30 cellular contexts compared by ENCODE assay signal in genomic region chr2:121121661-121122060, GRCh38.
"Had no signal": no experiment of that assay in that cellular context is flagged by ENCODE, and none has a peak within 500 bp of the region (broad histone marks: within the 10 kb centered on the region; RNA-seq: fewer than 3 reads in every experiment).

No MANE protein-coding gene starts in this region.

- H3K36me3 ChIP-seq: adrenal gland, ascending aorta, brain microvascular endothelial cell, breast epithelium, cardiac muscle cell had no signal

- H3K9me3 ChIP-seq: adrenal gland, ascending aorta, body of pancreas, breast epithelium had no signal

- H3K4me3 ChIP-seq: adrenal gland, ascending aorta, body of pancreas, breast epithelium, cardiac muscle cell had no signal

- H3K4me1 ChIP-seq: adrenal gland, ascending aorta, body of pancreas, breast epithelium had no signal

- H3K27ac ChIP-seq: adrenal gland, ascending aorta, body of pancreas, brain microvascular endothelial cell, breast epithelium, cardiac muscle cell had no signal

- DNase-seq: activated effector memory CD4-positive, alpha-beta T cell treated with anti-CD3 and anti-CD28 coated beads, Interleukin-2, amount 50 U/mL, for 16 hours; activated effector memory CD4-positive, alpha-beta T cell treated with Interleukin-2 at 50 U/mL for 16 hours; activated gamma-delta T cell; activated gamma-delta T cell treated with Interleukin-2 at 50 U/mL for 16 hours; activated naive CD4-positive, alpha-beta T cell; activated naive CD4-positive, alpha-beta T cell treated with anti-CD3 and anti-CD28 coated beads for 36 hours; activated naive CD4-positive, alpha-beta T cell treated with anti-CD3 and anti-CD28 coated beads, Interleukin-2, amount 10 ng/mL, durations not matched to agents 7 days and 5 days; activated naive CD4-positive, alpha-beta T cell treated with anti-CD3 and anti-CD28 coated beads, Interleukin-2, amount 50 U/mL, for 16 hours; activated naive CD4-positive, alpha-beta T cell treated with Interleukin-2 at 50 U/mL for 16 hours; activated naive CD8-positive, alpha-beta T cell treated with anti-CD3 and anti-CD28 coated beads for 36 hours; activated naive CD8-positive, alpha-beta T cell treated with anti-CD3 and anti-CD28 coated beads, Interleukin-2, amount 10 ng/mL, durations not matched to agents 7 days and 5 days; activated naive CD8-positive, alpha-beta T cell treated with anti-CD3 and anti-CD28 coated beads, Interleukin-2, amount 50 U/mL, for 24 hours; activated T-cell treated with anti-CD3 and anti-CD28 coated beads for 4 hours; activated T-cell treated with anti-CD3 and anti-CD28 coated beads, Interleukin-2, amount 50 U/mL, for 1 hour; activated T-cell treated with anti-CD3 and anti-CD28 coated beads, Interleukin-2, amount 50 U/mL, for 24 hours; activated T-cell treated with anti-CD3 and anti-CD28 coated beads, Interleukin-2, amount 50 U/mL, for 4 hours; activated T-cell treated with anti-CD3 and anti-CD28 coated beads, Interleukin-2, amount 50 U/mL, for 48 hours; activated T-cell treated with anti-CD3 and anti-CD28 coated beads, Interleukin-2, amount 50 U/mL, for 72 hours; adrenal gland; amniotic stem cell; amygdala; anterior cingulate cortex; body of pancreas; brain microvascular endothelial cell; caudate nucleus; central memory CD4-positive, alpha-beta T cell; cerebellar nuclear complex had no signal

- H3K27me3 ChIP-seq: adrenal gland, ascending aorta, body of pancreas, brain microvascular endothelial cell, breast epithelium had no signal
